7 cellular contexts compared by ENCODE assay signal in the genomic region with DNA sequence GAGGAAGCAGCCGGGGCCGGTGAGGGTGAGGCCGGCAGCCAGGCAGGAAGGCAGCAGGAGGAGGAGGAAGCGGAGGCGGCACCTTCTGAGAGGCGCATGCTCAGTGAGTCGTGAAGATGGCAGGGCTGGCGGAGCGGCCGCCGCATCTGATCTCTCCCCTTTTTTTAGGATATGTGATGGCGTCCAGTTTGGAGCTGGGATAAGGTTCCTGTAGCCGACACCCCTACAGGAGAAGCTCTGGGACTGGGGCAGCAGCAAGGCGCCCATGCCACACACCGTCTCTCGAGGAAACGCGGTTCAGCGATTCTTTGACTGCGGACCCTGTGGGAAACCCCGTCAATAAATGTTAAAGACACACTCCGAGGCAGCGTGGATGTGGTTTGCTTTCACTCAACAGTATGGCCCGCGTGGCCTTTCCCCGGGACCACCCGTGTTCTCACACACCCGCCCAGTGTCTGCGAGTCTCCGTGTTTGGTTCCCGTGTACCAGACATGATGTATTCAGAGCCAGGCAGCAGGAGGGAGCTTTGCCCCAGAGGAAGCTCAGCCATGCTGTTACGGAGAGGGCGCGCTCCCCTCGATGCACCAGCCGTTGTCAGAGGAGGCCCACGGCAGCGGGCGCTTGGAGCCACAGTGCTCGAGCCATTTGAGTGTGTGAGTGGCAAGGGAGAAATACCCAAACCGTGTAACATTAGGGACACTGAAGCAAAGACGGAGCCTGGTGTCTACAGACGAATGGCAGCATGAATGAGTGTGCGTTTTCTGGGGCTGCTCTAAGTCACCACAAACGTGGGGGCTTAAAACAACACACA. TPM values are rescaled to one million over a fixed set of nuclear protein-coding genes. Genes with fewer than 3 reads are reported as not detected.
A peak's percentile ranks its signal among the peaks of the same experiment; 100 is the strongest.
DNase-seq lines count a peak whose midpoint lies in the region; ATAC-seq and TF ChIP-seq lines count a peak whose summit lies in the region.

No MANE protein-coding gene starts in this region.

- H3K36me3 ChIP-seq in left ventricle myocardium inferior: peaks cover 58% of the 10 kb centered on the region
- H3K36me3 ChIP-seq in A673 (ENCODE audit: insufficient read depth, low read length, poor library complexity, severe bottlenecking): peaks cover 47% of the 10 kb centered on the region

- H3K27ac ChIP-seq in left ventricle myocardium inferior (replicated peaks): peak overlapping the region; percentile 57
- no peak overlapping the region for H3K27ac ChIP-seq in A673 (ENCODE audit: low read depth, low read length, poor library complexity, severe bottlenecking)

- peaks cover 53% of the 10 kb centered on the region for H3K4me1 ChIP-seq in left ventricle myocardium inferior
- peaks cover 3% of the 10 kb centered on the region for H3K4me1 ChIP-seq in A673 (ENCODE audit: insufficient read depth, low read length, poor library complexity, severe bottlenecking)

- TF ChIP-seq CTCF in left ventricle myocardium inferior (IDR thresholded peaks at IDR 0.05; ENCODE audit: borderline replicate concordance): no peak
- no peak for TF ChIP-seq CTCF in A673 (conservative IDR thresholded peaks at IDR 0.05; ENCODE audit: low read depth, low read length)

- POLR2A ChIA-PET in A673 (lab: Charles Lee; ENCODE audit: low non-redundant PET): no interaction called here

- H3K4me3 ChIP-seq in left ventricle myocardium inferior (peak overlapping the region; percentile 48), A673 (ENCODE audit: low read depth, low read length, poor library complexity, severe bottlenecking) (no peak overlapping the region)

- H3K27me3 ChIP-seq in left ventricle myocardium inferior (ENCODE audit: low read depth) (no peaks in the 10 kb centered on the region), A673 (replicated peaks; ENCODE audit: insufficient read depth, low read depth, low read length, poor library complexity) (no peaks in the 10 kb centered on the region)

- H3K9me3 ChIP-seq in left ventricle myocardium inferior (replicated peaks) (no peaks in the 10 kb centered on the region), A673 (ENCODE audit: low read depth, low read length, poor library complexity, severe bottlenecking) (no peaks in the 10 kb centered on the region)

- BruUV-seq in A673 (replicated peaks; lab: Mats Ljungman, UMichigan): no TSS peak

- DNase-seq in activated CD8-positive, alpha-beta memory T cell treated with anti-CD3 and anti-CD28 coated beads, Interleukin-2, amount 50 U/mL, for 24 hours (ENCODE audit: extremely low read depth): peak; percentile 44
- DNase-seq in left ventricle myocardium inferior: peak; percentile 69
- peak; percentile 52 to 65 (median 55) for DNase-seq in stimulated activated CD4-positive, alpha-beta T cell treated with anti-CD3 and anti-CD28 coated beads, TNF-alpha, amount 100 ng/mL, for 24 hours (ENCODE audit: low read depth in 3 of 3)
- no peak for DNase-seq in A673 (ENCODE audit: low spot score)
- DNase-seq in NCI-H69 (lab: John Stamatoyannopoulos, UW): no peak
- DNase-seq in NCI-H2196 (lab: John Stamatoyannopoulos, UW; ENCODE audit: unreplicated experiment): no peak

- CTCF ChIA-PET in A673 (lab: Charles Lee): no interaction called here

- peak; percentile 63 for ATAC-seq in HG03039 (IDR thresholded peaks at IDR 0.05; ENCODE audit: unreplicated experiment)

- intact Hi-C loops in left ventricle myocardium inferior (cut with micrococcal nuclease): no loop called here
- intact Hi-C loops in A673 (cut with micrococcal nuclease; ENCODE audit: unreplicated experiment): loop anchor here (5.0 to 10.0 kb wide), 2 partner anchors 86 to 358 kb away; no protein-coding TSS in a partner anchor

RNA-seq across cellular contexts. Expression of gene PARVB, which starts 27.7 kb away (rescaled TPM):
- total RNA-seq in left ventricle myocardium inferior (155 TPM), A673 (2021) (18.3 and 18.4 TPM in 2 replicates)

RNA-seq across cellular contexts. Expression of gene SAMM50, which starts 41.1 kb away (rescaled TPM):
- total RNA-seq in left ventricle myocardium inferior: 72.0 TPM
- 63.1 and 67.2 TPM in 2 replicates for total RNA-seq in A673 (2021)

Comparison
In these comparisons a context has a peak if more than half of its experiments do, and no peak if none do; other contexts are left out.
1. DNase-seq: peak in activated CD8-positive, alpha-beta memory T cell treated with anti-CD3 and anti-CD28 coated beads, Interleukin-2, amount 50 U/mL, for 24 hours (single experiment), left ventricle myocardium inferior (single experiment) and stimulated activated CD4-positive, alpha-beta T cell treated with anti-CD3 and anti-CD28 coated beads, TNF-alpha, amount 100 ng/mL, for 24 hours (3 of 3); none in A673 (single experiment), NCI-H69 (single experiment) and NCI-H2196 (single experiment).